Comparison of ENCODE assay signal across 8 cellular contexts in the genomic region with DNA sequence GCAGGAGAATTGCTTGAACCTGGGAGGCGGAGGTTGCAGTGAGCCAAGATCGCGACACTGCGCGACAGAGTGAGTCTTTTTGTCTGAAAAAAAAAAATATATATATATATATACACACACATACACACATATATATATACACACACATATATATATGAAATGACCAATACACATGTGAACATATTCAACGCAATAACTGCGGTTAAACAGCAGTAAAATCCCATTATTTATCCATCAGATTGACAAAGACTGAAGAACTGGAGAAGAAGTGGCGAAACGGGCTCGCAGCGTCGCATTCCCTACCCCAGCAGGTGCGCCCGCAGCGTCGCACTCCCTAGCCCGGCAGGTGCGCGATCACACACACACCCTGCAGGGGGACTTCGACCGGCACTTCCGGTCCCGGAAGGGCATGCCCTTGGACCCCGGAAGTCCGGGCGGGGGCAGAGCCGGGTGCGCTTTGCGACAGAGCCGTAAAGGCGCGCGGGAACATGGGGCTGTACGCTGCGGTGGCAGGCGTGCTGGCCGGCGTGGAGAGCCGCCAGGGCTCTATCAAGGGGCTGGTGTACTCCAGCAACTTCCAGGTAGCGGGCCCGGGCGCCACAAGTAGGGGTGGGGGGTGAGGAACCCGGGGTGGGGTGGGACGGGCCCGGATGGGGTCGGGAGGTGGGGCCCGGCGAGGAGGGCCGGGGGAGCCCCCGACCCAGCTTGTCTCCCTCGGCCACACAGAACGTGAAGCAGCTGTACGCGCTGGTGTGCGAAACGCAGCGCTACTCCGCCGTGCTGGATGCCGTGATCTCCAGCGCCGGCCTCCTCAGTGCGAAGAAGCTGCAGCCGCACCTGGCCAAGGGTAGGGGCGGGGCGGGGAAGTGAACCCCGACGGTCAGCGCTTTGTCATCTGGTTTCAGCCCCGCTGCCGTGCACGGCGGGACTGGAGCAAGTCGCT. TPM values are rescaled to one million over a fixed set of nuclear protein-coding genes. Genes with fewer than 3 reads are reported as not detected.
A peak's percentile ranks its signal among the peaks of the same experiment; 100 is the strongest.
DNase-seq lines count a peak whose midpoint lies in the region; ATAC-seq and TF ChIP-seq lines count a peak whose summit lies in the region.
"Not testable (repeated sequence)": the region's sequence is repeated elsewhere in the genome, so short reads cannot be mapped to it uniquely, and the experiment has no call there.

No MANE protein-coding gene starts in this region.

- ATAC-seq in GM19324 (IDR thresholded peaks at IDR 0.05; ENCODE audit: low FRiP score, unreplicated experiment) (peak; percentile 90), HG02610 (IDR thresholded peaks at IDR 0.05; ENCODE audit: unreplicated experiment) (peak; percentile 90), HG03432 (IDR thresholded peaks at IDR 0.05; ENCODE audit: unreplicated experiment) (peak; percentile 88), activated B cell treated with CpG ODN at 0.5 μM for 24 hours (ENCODE audit: low read depth) (peak; percentile 92), right cardiac atrium (peak; percentile 94 to 96)

- H3K4me1 ChIP-seq in breast epithelium; right cardiac atrium (ENCODE audit: control insufficient read depth, insufficient read depth, low read length); sigmoid colon: not testable (repeated sequence)

- DNase-seq in BJ (ENCODE audit: low read depth); activated B cell treated with CpG ODN at 0.5 μM for 24 hours: not testable (repeated sequence)
- DNase-seq in breast epithelium (ENCODE audit: low spot score in 2 of 2), result peak in 1 of 2 donors; percentile 3
- DNase-seq in right cardiac atrium, result peak in 2 of 3 donors; percentile 11 to 70
- DNase-seq in sigmoid colon, result peak; percentile 42

- H3K27me3 ChIP-seq in BJ (ENCODE audit: control insufficient read depth, insufficient read depth, low read length); breast epithelium; right cardiac atrium (ENCODE audit: control insufficient read depth, insufficient read depth); sigmoid colon: not testable (repeated sequence)

- under 1% methylated on average over 11 of the region's 74 CpGs for WGBS in right cardiac atrium
- 2 to 14% methylated on average over 13 to 15 of the region's 74 CpGs for WGBS in sigmoid colon, 2 donors

- H3K36me3 ChIP-seq in BJ (ENCODE audit: control insufficient read depth, insufficient read depth, low read length); breast epithelium; sigmoid colon: not testable (repeated sequence)

- intact Hi-C loops in activated B cell treated with CpG ODN at 0.5 μM for 24 hours (cut with micrococcal nuclease); breast epithelium (cut with DNase I; ENCODE audit: low total_unique reads); right cardiac atrium (cut with DNase I); sigmoid colon (cut with DNase I): not testable (repeated sequence)

- TF ChIP-seq CTCF in BJ (IDR thresholded peaks at IDR 0.05; ENCODE audit: insufficient read depth, low read depth, low read length); activated B cell treated with CpG ODN at 0.5 μM for 24 hours (IDR thresholded peaks at IDR 0.05); breast epithelium (IDR thresholded peaks at IDR 0.05); sigmoid colon (IDR thresholded peaks at IDR 0.05): not testable (repeated sequence)

- H3K4me3 ChIP-seq in BJ (ENCODE audit: low read depth, low read length) (peak overlapping the region; percentile 36), breast epithelium (peak overlapping the region; percentile 38 to 64 (median 45)), right cardiac atrium (ENCODE audit: low read length) (peak overlapping the region; percentile 35), sigmoid colon (peak overlapping the region; percentile 34 to 47 (median 39))

- H3K27ac ChIP-seq in breast epithelium; right cardiac atrium (ENCODE audit: low read length); sigmoid colon: not testable (repeated sequence)

- not testable (repeated sequence) for H3K36me3 Mint-ChIP-seq in activated B cell treated with CpG ODN at 0.5 μM for 24 hours (ENCODE audit: low read depth)

- H3K4me3 Mint-ChIP-seq in activated B cell treated with CpG ODN at 0.5 μM for 24 hours, result peak overlapping the region; percentile 46

- not testable (repeated sequence) for H3K4me1 Mint-ChIP-seq in activated B cell treated with CpG ODN at 0.5 μM for 24 hours

- H3K27ac Mint-ChIP-seq in activated B cell treated with CpG ODN at 0.5 μM for 24 hours, result not testable (repeated sequence)

- H3K9me3 Mint-ChIP-seq in activated B cell treated with CpG ODN at 0.5 μM for 24 hours, result not testable (repeated sequence)

- not testable (repeated sequence) for TF ChIP-seq POLR2A in breast epithelium (IDR thresholded peaks at IDR 0.05); sigmoid colon (IDR thresholded peaks at IDR 0.05)

- CTCF ChIA-PET in BJ (lab: Yijun Ruan, JAX); activated B cell treated with CpG ODN at 0.5 μM for 24 hours (lab: Charles Lee): not testable (repeated sequence)

- POLR2A ChIA-PET in BJ (lab: Charles Lee), result not testable (repeated sequence)
- POLR2A ChIA-PET in activated B cell treated with CpG ODN at 0.5 μM for 24 hours (lab: Charles Lee), result interaction anchor here (0.7 kb wide), 1 partner anchor 564 kb away, joined by 3 read pairs; no protein-coding TSS in a partner anchor

- not testable (repeated sequence) for H3K9me3 ChIP-seq in breast epithelium; right cardiac atrium (ENCODE audit: control insufficient read depth, low read length); sigmoid colon

- H3K27me3 Mint-ChIP-seq in activated B cell treated with CpG ODN at 0.5 μM for 24 hours, result not testable (repeated sequence)

- not testable (repeated sequence) for TF ChIP-seq EP300 in sigmoid colon (IDR thresholded peaks at IDR 0.05)

RNA-seq across cellular contexts. Expression of gene TRIM73, which starts 14.7 kb away (rescaled TPM):
- polyA plus RNA-seq in BJ (2011; rRNA removed) (0.39 and 0.59 TPM in 2 replicates), right cardiac atrium (1.0 TPM), sigmoid colon (1 to 10 TPM in 1 of 3 donors, under 1 TPM in 1, not detected in 1; 0.92 to 4.2 TPM)
- polyA minus RNA-seq in BJ (2011; rRNA and poly(A)+ RNA removed), result 0.21 and 0.28 TPM in 2 replicates
- total RNA-seq in activated B cell treated with CpG ODN at 0.5 μM for 24 hours (4.0 and 5.7 TPM in 2 replicates), breast epithelium (1 to 10 TPM; 2.2 to 5.6 (median 4.8) TPM), right cardiac atrium (1 to 10 TPM; 1.1 to 3.8 (median 1.2) TPM), sigmoid colon (1 to 10 TPM in 3 of 4 donors, under 1 TPM in 1; 0.36 to 1.9 (median 1.5) TPM)
